Comparison of ENCODE assay signal across 3 cellular contexts in the genomic region with DNA sequence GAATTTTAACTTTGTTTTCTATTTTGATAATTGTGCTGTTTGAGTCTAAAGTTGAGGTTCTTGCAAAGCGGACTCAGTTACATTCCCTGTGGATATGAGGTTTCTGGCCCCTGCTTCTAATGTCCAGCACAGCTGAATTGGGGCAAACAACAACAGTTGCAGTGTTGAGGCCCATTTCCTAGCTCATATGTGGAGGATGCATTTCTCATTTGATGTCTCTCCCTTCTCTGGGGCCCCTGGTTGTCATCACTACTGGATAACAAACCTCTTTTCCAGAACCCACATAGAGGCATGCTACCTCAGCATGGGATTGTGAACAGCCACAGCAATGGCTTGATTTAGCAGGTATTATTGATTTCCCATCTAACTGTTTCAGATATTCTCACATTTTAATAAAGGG.
"Had no signal": no experiment of that assay in that cellular context is flagged by ENCODE, and none has a peak within 500 bp of the region (broad histone marks: within the 10 kb centered on the region; RNA-seq: fewer than 3 reads in every experiment).

No MANE protein-coding gene starts in this region.

- H3K4me3 ChIP-seq: K562 had no signal

- H3K27ac ChIP-seq: HL-60 had no signal

- DNase-seq: IMR-90 had no signal
